In the genomic region with DNA sequence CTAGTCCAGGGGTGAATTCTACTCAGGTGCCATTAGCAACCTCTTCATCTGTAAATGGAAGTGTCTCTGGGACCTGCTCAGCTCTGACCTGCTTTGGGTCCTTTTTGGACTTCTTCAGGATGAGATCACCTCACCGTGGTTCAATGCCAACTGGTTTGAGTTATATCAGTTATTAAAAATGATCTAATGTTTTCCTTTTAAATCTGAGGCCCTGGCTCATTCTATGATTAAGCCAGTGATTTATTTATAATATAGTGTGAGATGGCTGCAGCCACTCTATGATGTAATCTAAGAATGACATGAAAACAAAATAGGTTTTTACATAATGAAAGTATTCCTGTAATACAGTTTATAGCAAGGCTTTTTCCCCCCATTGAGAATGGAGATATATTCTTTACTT, we compare ENCODE assay signal across 15 cellular contexts.
DNase-seq lines count a peak whose midpoint lies in the region; ATAC-seq, FAIRE-seq and TF ChIP-seq lines count a peak whose summit lies in the region.
"Had no signal": no experiment of that assay in that cellular context is flagged by ENCODE, and none has a peak within 500 bp of the region (broad histone marks: within the 10 kb centered on the region; RNA-seq: fewer than 3 reads in every experiment).

No MANE protein-coding gene starts in this region.

- no peak for FAIRE-seq in bronchial epithelial cell (lab: Jason Lieb, UNC)
- FAIRE-seq: K562 had no signal

- no peak overlapping the region for H2BK15ac ChIP-seq in mesenchymal stem cell (ENCODE audit: low read depth, poor library complexity, severe bottlenecking)

- ATAC-seq in left lung: no peak
- ATAC-seq: activated naive CD4-positive, alpha-beta T cell treated with anti-CD3 and anti-CD28 coated beads, Interleukin-2, amount 50 U/mL, for 72 hours; K562 had no signal

- H3K4me3 ChIP-seq in bronchial epithelial cell (ENCODE audit: low read depth, low read length) (no peak overlapping the region), mesenchymal stem cell (ENCODE audit: insufficient read depth in 1 of 2, low read depth in 1 of 2, low read length in 2 of 2) (no peak overlapping the region), uterus (no peak overlapping the region), left lung (no peak overlapping the region)
- H3K4me3 ChIP-seq: hepatocyte, K562 had no signal

- H2AK5ac ChIP-seq in mesenchymal stem cell (ENCODE audit: low read length, severe bottlenecking): peak overlapping the region; percentile 38

- H3K36me3 ChIP-seq in bronchial epithelial cell (ENCODE audit: control insufficient read depth, insufficient read depth, low read length) (no peaks in the 10 kb centered on the region), mesenchymal stem cell (ENCODE audit: control insufficient read depth in 1 of 2, insufficient read depth in 2 of 2, low read depth in 1 of 2, low read length in 2 of 2) (peaks cover 5 to 15% of the 10 kb centered on the region in 2 experiments), uterus (no peaks in the 10 kb centered on the region), left lung (peaks cover 0 to 1% of the 10 kb centered on the region in 2 donors)

- H3K9ac ChIP-seq in mesenchymal stem cell (ENCODE audit: low read length): no peak overlapping the region

- H3K18ac ChIP-seq in mesenchymal stem cell (ENCODE audit: low read depth in 1 of 2, low read length in 2 of 2): no peak overlapping the region

- TF ChIP-seq CTCF in bronchial epithelial cell (IDR thresholded peaks at IDR 0.05; ENCODE audit: insufficient read depth, low read length, severe bottlenecking) (no peak), uterus (IDR thresholded peaks at IDR 0.05) (no peak), left lung (IDR thresholded peaks at IDR 0.05) (no peak)

- DNase-seq in LHCN-M2 (ENCODE audit: low read depth) (peak; percentile 45), bronchial epithelial cell (ENCODE audit: low read depth) (peak; percentile 21), mesenchymal stem cell (no peak), uterus (peak in 1 of 2 donors; percentile 64), left lung (no peak), NCI-H2029 (lab: John Stamatoyannopoulos, UW) (no peak)
- no peak for DNase-seq in stimulated activated CD4-positive, alpha-beta T cell treated with anti-CD3 and anti-CD28 coated beads, Interleukin-2, amount 100 ng/mL, for 48 hours
- DNase-seq: activated CD4-positive, alpha-beta T cell treated with anti-CD3 and anti-CD28 coated beads for 48 hours; DMS153; NCI-H1436 treated with DMSO at 0.1 percent for 48 hours; NCI-H446 treated with DMSO at 0.1 percent for 48 hours; posterior cingulate gyrus had no signal

- no peak overlapping the region for H3K4me2 ChIP-seq in mesenchymal stem cell (ENCODE audit: low read length, poor library complexity, severe bottlenecking)
- H3K4me2 ChIP-seq: hepatocyte had no signal

- H3K27ac ChIP-seq in mesenchymal stem cell (ENCODE audit: low read length, poor library complexity, severe bottlenecking): no peak overlapping the region
- peak overlapping the region; percentile 35 to 67 for H3K27ac ChIP-seq in uterus
- no peak overlapping the region for H3K27ac ChIP-seq in left lung
- H3K27ac ChIP-seq: hepatocyte had no signal

- peaks cover 12% of the 10 kb centered on the region for H3K79me1 ChIP-seq in mesenchymal stem cell (replicated peaks; ENCODE audit: low read length, poor library complexity, severe bottlenecking)

- H3K27me3 ChIP-seq in bronchial epithelial cell (ENCODE audit: control insufficient read depth, insufficient read depth, low read length): no peaks in the 10 kb centered on the region
- H3K27me3 ChIP-seq in mesenchymal stem cell (ENCODE audit: control insufficient read depth in 1 of 2, insufficient read depth in 1 of 2, low read length in 2 of 2): no peaks in the 10 kb centered on the region
- H3K27me3 ChIP-seq in uterus: no peaks in the 10 kb centered on the region
- no peaks in the 10 kb centered on the region for H3K27me3 ChIP-seq in left lung
- H3K27me3 ChIP-seq: hepatocyte had no signal

- no peaks in the 10 kb centered on the region for H3K9me3 ChIP-seq in mesenchymal stem cell (ENCODE audit: control insufficient read depth, low read length)
- H3K9me3 ChIP-seq in uterus: no peaks in the 10 kb centered on the region
- H3K9me3 ChIP-seq in left lung: no peaks in the 10 kb centered on the region

- no peak overlapping the region for H4K8ac ChIP-seq in mesenchymal stem cell (ENCODE audit: low read length)

- intact Hi-C loops in uterus (cut with DNase I; ENCODE audit: low total_unique reads) (no loop called here), left lung (cut with DNase I) (no loop called here)

- H2BK12ac ChIP-seq in mesenchymal stem cell (ENCODE audit: low read length in 2 of 2): no peak overlapping the region

- no peak overlapping the region for H2BK5ac ChIP-seq in mesenchymal stem cell (ENCODE audit: low read depth, low read length, poor library complexity, severe bottlenecking)

- 100% methylated on average over 1 of the region's 1 CpG for WGBS in mesenchymal stem cell

- H3K23ac ChIP-seq in mesenchymal stem cell (ENCODE audit: low read length in 2 of 2): no peak overlapping the region

- H3K14ac ChIP-seq in mesenchymal stem cell (ENCODE audit: low read length in 2 of 2): no peak overlapping the region

- H3K4ac ChIP-seq in mesenchymal stem cell (ENCODE audit: low read depth in 1 of 2, low read length in 2 of 2): no peak overlapping the region

- no peak overlapping the region for H2BK120ac ChIP-seq in mesenchymal stem cell (ENCODE audit: low read depth, low read length)

- H3K4me1 ChIP-seq in mesenchymal stem cell (ENCODE audit: control insufficient read depth, insufficient read depth, low read depth, low read length) (peaks cover 2% of the 10 kb centered on the region), uterus (peaks cover 0 to 6% of the 10 kb centered on the region in 2 donors), left lung (peaks cover 0 to 14% of the 10 kb centered on the region in 2 donors)

- no peak for TF ChIP-seq POLR2A in uterus (IDR thresholded peaks at IDR 0.05)

- no peak overlapping the region for H2AFZ ChIP-seq in mesenchymal stem cell (ENCODE audit: low read depth, low read length)
- H2AFZ ChIP-seq: hepatocyte had no signal

- no peak overlapping the region for H4K91ac ChIP-seq in mesenchymal stem cell (ENCODE audit: low read length)

Comparison
In these comparisons a context has a peak if more than half of its experiments do, and no peak if none do; other contexts are left out.
1. DNase-seq: peak in LHCN-M2 (single experiment) and bronchial epithelial cell (single experiment); none in mesenchymal stem cell (single experiment), left lung (0 of 2), stimulated activated CD4-positive, alpha-beta T cell treated with anti-CD3 and anti-CD28 coated beads, Interleukin-2, amount 100 ng/mL, for 48 hours (0 of 2) and NCI-H2029 (single experiment).
2. H3K27ac ChIP-seq: peak in uterus (2 of 2); none in mesenchymal stem cell (single experiment) and left lung (0 of 2).